In the genomic region with DNA sequence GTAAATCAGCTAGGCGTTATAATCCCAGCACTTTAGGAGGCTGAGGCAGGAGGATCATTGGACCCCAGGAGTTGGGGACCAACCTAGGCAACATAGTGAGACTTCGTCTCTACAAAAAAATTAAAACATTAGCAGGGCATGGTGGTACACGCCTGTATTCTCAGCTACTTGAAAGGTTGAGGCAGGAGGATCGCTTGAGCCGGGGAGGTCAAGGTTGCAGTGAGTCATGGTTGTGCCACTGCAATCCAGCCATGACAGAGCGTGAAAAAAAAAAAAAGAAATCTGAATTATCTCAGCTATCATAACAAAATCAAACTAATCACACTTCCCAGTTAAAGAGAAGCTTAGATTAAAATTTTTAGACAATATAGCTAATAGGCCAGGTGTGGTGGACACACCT, we compare ENCODE assay signal across 17 cellular contexts. TPM values are rescaled to one million over a fixed set of nuclear protein-coding genes. Genes with fewer than 3 reads are reported as not detected.
DNase-seq lines count a peak whose midpoint lies in the region; ATAC-seq and TF ChIP-seq lines count a peak whose summit lies in the region.
"Had no signal": no experiment of that assay in that cellular context is flagged by ENCODE, and none has a peak within 500 bp of the region (broad histone marks: within the 10 kb centered on the region; RNA-seq: fewer than 3 reads in every experiment).

No MANE protein-coding gene starts in this region.

- peaks cover 3% of the 10 kb centered on the region for H3K4me1 ChIP-seq in mesenchymal stem cell (ENCODE audit: control insufficient read depth, insufficient read depth, low read depth, low read length)
- no peaks in the 10 kb centered on the region for H3K4me1 ChIP-seq in neural progenitor cell
- H3K4me1 ChIP-seq: BE2C had no signal

- H3K23ac ChIP-seq in mesenchymal stem cell (ENCODE audit: low read length in 2 of 2), result no peak overlapping the region

- peaks cover 4% of the 10 kb centered on the region for H3K4me1 Mint-ChIP-seq in activated naive CD8-positive, alpha-beta T cell treated with anti-CD3 and anti-CD28 coated beads for 36 hours
- H3K4me1 Mint-ChIP-seq in activated naive CD8-positive, alpha-beta T cell treated with anti-CD3 and anti-CD28 coated beads, Interleukin-2, amount 50 U/mL, for 24 hours, result peaks cover 2% of the 10 kb centered on the region
- peaks cover 4% of the 10 kb centered on the region for H3K4me1 Mint-ChIP-seq in chondrocyte (ENCODE audit: low read depth)
- H3K4me1 Mint-ChIP-seq in neural progenitor cell, result no peaks in the 10 kb centered on the region

- no peaks in the 10 kb centered on the region for H3K9me3 Mint-ChIP-seq in activated naive CD8-positive, alpha-beta T cell treated with anti-CD3 and anti-CD28 coated beads for 36 hours
- no peaks in the 10 kb centered on the region for H3K9me3 Mint-ChIP-seq in activated naive CD8-positive, alpha-beta T cell treated with anti-CD3 and anti-CD28 coated beads, Interleukin-2, amount 50 U/mL, for 24 hours
- H3K9me3 Mint-ChIP-seq in chondrocyte (ENCODE audit: low read depth) (no peaks in the 10 kb centered on the region), neural progenitor cell (no peaks in the 10 kb centered on the region)
- H3K9me3 Mint-ChIP-seq: CD4-positive, alpha-beta memory T cell; IgD-negative memory B cell had no signal

- H3K27me3 Mint-ChIP-seq in activated naive CD8-positive, alpha-beta T cell treated with anti-CD3 and anti-CD28 coated beads for 36 hours, result no peaks in the 10 kb centered on the region
- H3K27me3 Mint-ChIP-seq in activated naive CD8-positive, alpha-beta T cell treated with anti-CD3 and anti-CD28 coated beads, Interleukin-2, amount 50 U/mL, for 24 hours, result no peaks in the 10 kb centered on the region
- H3K27me3 Mint-ChIP-seq in chondrocyte (ENCODE audit: low read depth) (no peaks in the 10 kb centered on the region), neural progenitor cell (ENCODE audit: insufficient read depth, low read depth) (no peaks in the 10 kb centered on the region)
- H3K27me3 Mint-ChIP-seq: CD4-positive, alpha-beta memory T cell; IgD-negative memory B cell had no signal

- H3K79me2 ChIP-seq in neural progenitor cell (ENCODE audit: low read depth), result peaks cover 3% of the 10 kb centered on the region

- peaks cover 37% of the 10 kb centered on the region for H3K36me3 Mint-ChIP-seq in activated naive CD8-positive, alpha-beta T cell treated with anti-CD3 and anti-CD28 coated beads for 36 hours
- H3K36me3 Mint-ChIP-seq in activated naive CD8-positive, alpha-beta T cell treated with anti-CD3 and anti-CD28 coated beads, Interleukin-2, amount 50 U/mL, for 24 hours (ENCODE audit: low read depth), result peaks cover 50% of the 10 kb centered on the region
- peaks cover 8% of the 10 kb centered on the region for H3K36me3 Mint-ChIP-seq in chondrocyte (ENCODE audit: low read depth)
- H3K36me3 Mint-ChIP-seq in neural progenitor cell, result peaks cover 24% of the 10 kb centered on the region

- H3K27me3 ChIP-seq in mesenchymal stem cell (ENCODE audit: control insufficient read depth in 1 of 2, insufficient read depth in 1 of 2, low read length in 2 of 2), result no peaks in the 10 kb centered on the region
- no peaks in the 10 kb centered on the region for H3K27me3 ChIP-seq in neural progenitor cell
- H3K27me3 ChIP-seq: BE2C had no signal

- H3K4me2 ChIP-seq in mesenchymal stem cell (ENCODE audit: low read length, poor library complexity, severe bottlenecking) (no peak overlapping the region), neural progenitor cell (no peak overlapping the region)

- ATAC-seq in activated naive CD8-positive, alpha-beta T cell treated with anti-CD3 and anti-CD28 coated beads, Interleukin-2, amount 50 U/mL, for 24 hours, result no peak
- ATAC-seq in GM21423 (IDR thresholded peaks at IDR 0.05; ENCODE audit: unreplicated experiment), result no peak
- ATAC-seq: HCT116 had no signal

- H3K9ac ChIP-seq in mesenchymal stem cell (ENCODE audit: low read length) (no peak overlapping the region), neural progenitor cell (no peak overlapping the region)

- peaks cover 0 to 62% of the 10 kb centered on the region in 2 experiments for H3K36me3 ChIP-seq in mesenchymal stem cell (ENCODE audit: control insufficient read depth in 1 of 2, insufficient read depth in 2 of 2, low read depth in 1 of 2, low read length in 2 of 2)
- H3K36me3 ChIP-seq in neural progenitor cell, result peaks cover 32% of the 10 kb centered on the region

- no peak overlapping the region for H2AK5ac ChIP-seq in mesenchymal stem cell (ENCODE audit: low read length, severe bottlenecking)

- peak overlapping the region; percentile 69 for H3K27ac ChIP-seq in mesenchymal stem cell (ENCODE audit: low read length, poor library complexity, severe bottlenecking)
- no peak overlapping the region for H3K27ac ChIP-seq in neural progenitor cell
- H3K27ac ChIP-seq: C4-2B had no signal

- H2BK15ac ChIP-seq in mesenchymal stem cell (ENCODE audit: low read depth, poor library complexity, severe bottlenecking), result no peak overlapping the region

- no peaks in the 10 kb centered on the region for H4K20me1 ChIP-seq in neural progenitor cell (ENCODE audit: low read depth)

- H2AFZ ChIP-seq in mesenchymal stem cell (ENCODE audit: low read depth, low read length), result no peak overlapping the region
- H2AFZ ChIP-seq in neural progenitor cell (replicated peaks), result no peak overlapping the region

- no peak overlapping the region for H4K8ac ChIP-seq in mesenchymal stem cell (ENCODE audit: low read length)

- no peaks in the 10 kb centered on the region for H3F3A ChIP-seq in neural progenitor cell (ENCODE audit: low read depth)

- H3K9me3 ChIP-seq in mesenchymal stem cell (ENCODE audit: control insufficient read depth, low read length) (no peaks in the 10 kb centered on the region), neural progenitor cell (ENCODE audit: low read depth) (no peaks in the 10 kb centered on the region)
- H3K9me3 ChIP-seq: BE2C had no signal

- no peak overlapping the region for H2BK120ac ChIP-seq in mesenchymal stem cell (ENCODE audit: low read depth, low read length)

- H3K4ac ChIP-seq in mesenchymal stem cell (ENCODE audit: low read depth in 1 of 2, low read length in 2 of 2), result no peak overlapping the region

- no peak overlapping the region for H3K18ac ChIP-seq in mesenchymal stem cell (ENCODE audit: low read depth in 1 of 2, low read length in 2 of 2)

- H4K91ac ChIP-seq in mesenchymal stem cell (ENCODE audit: low read length), result no peak overlapping the region

- WGBS in mesenchymal stem cell, result 87% methylated on average over 5 of the region's 6 CpGs

- TF ChIP-seq CTCF in chondrocyte (IDR thresholded peaks at IDR 0.05) (no peak), neural progenitor cell (IDR thresholded peaks at IDR 0.05) (no peak)

- H3K14ac ChIP-seq in mesenchymal stem cell (ENCODE audit: low read length in 2 of 2), result no peak overlapping the region

- no peak for DNase-seq in activated naive CD8-positive, alpha-beta T cell treated with anti-CD3 and anti-CD28 coated beads for 36 hours
- DNase-seq in activated naive CD8-positive, alpha-beta T cell treated with anti-CD3 and anti-CD28 coated beads, Interleukin-2, amount 50 U/mL, for 24 hours, result no peak
- peak; percentile 25 for DNase-seq in HK-2 (ENCODE audit: unreplicated experiment)
- DNase-seq in chondrocyte (ENCODE audit: low spot score), result no peak
- DNase-seq in mesenchymal stem cell, result peak; percentile 51
- DNase-seq in neural progenitor cell (ENCODE audit: low spot score), result no peak
- DNase-seq in stimulated activated CD4-positive, alpha-beta T cell treated with anti-CD3 and anti-CD28 coated beads, Interleukin-15, amount 100 ng/mL, for 24 hours, result no peak
- DNase-seq: 8988T; BE2C; CD4-positive, alpha-beta memory T cell; DMS153; DMS79 treated with DMSO at 0.1 percent for 48 hours; EL had no signal

- no peak overlapping the region for H3K4me3 ChIP-seq in mesenchymal stem cell (ENCODE audit: insufficient read depth in 1 of 2, low read depth in 1 of 2, low read length in 2 of 2)
- H3K4me3 ChIP-seq in neural progenitor cell, result no peak overlapping the region

- H2BK5ac ChIP-seq in mesenchymal stem cell (ENCODE audit: low read depth, low read length, poor library complexity, severe bottlenecking), result no peak overlapping the region

- no peak overlapping the region for H2BK12ac ChIP-seq in mesenchymal stem cell (ENCODE audit: low read length in 2 of 2)

- peaks cover 12% of the 10 kb centered on the region for H3K79me1 ChIP-seq in mesenchymal stem cell (replicated peaks; ENCODE audit: low read length, poor library complexity, severe bottlenecking)

- peak overlapping the region; percentile 57 for H3K27ac Mint-ChIP-seq in activated naive CD8-positive, alpha-beta T cell treated with anti-CD3 and anti-CD28 coated beads for 36 hours
- H3K27ac Mint-ChIP-seq in activated naive CD8-positive, alpha-beta T cell treated with anti-CD3 and anti-CD28 coated beads, Interleukin-2, amount 50 U/mL, for 24 hours, result no peak overlapping the region
- H3K27ac Mint-ChIP-seq in chondrocyte (ENCODE audit: unreplicated experiment) (peak overlapping the region; percentile 83), neural progenitor cell (no peak overlapping the region)
- H3K27ac Mint-ChIP-seq: IgD-negative memory B cell had no signal

- no peak overlapping the region for H3K4me3 Mint-ChIP-seq in activated naive CD8-positive, alpha-beta T cell treated with anti-CD3 and anti-CD28 coated beads for 36 hours
- no peak overlapping the region for H3K4me3 Mint-ChIP-seq in activated naive CD8-positive, alpha-beta T cell treated with anti-CD3 and anti-CD28 coated beads, Interleukin-2, amount 50 U/mL, for 24 hours
- no peak overlapping the region for H3K4me3 Mint-ChIP-seq in chondrocyte (ENCODE audit: unreplicated experiment)
- no peak overlapping the region for H3K4me3 Mint-ChIP-seq in neural progenitor cell
- H3K4me3 Mint-ChIP-seq: CD4-positive, alpha-beta memory T cell had no signal

RNA-seq across cellular contexts. Expression of a gene that starts 35.3 kb away (rescaled TPM):
- 10 to 100 TPM; 49.2 to 49.6 TPM for total RNA-seq in activated naive CD8-positive, alpha-beta T cell treated with anti-CD3 and anti-CD28 coated beads for 36 hours
- 50.6 to 55.3 TPM (median 54.9 TPM) in 3 replicates for total RNA-seq in chondrocyte
- 34.7 TPM for polyA plus RNA-seq in mesenchymal stem cell (2013, experiment 1 of 2)
- polyA plus RNA-seq in mesenchymal stem cell (2013, experiment 2 of 2), result 37.4 TPM
- 47.8 and 63.2 TPM in 2 replicates for total RNA-seq in neural progenitor cell (ENCODE audit: low replicate concordance)

Comparison
In these comparisons a context has a peak if more than half of its experiments do, and no peak if none do; other contexts are left out.
1. H3K27ac Mint-ChIP-seq: peak in activated naive CD8-positive, alpha-beta T cell treated with anti-CD3 and anti-CD28 coated beads for 36 hours (single experiment) and chondrocyte (single experiment); none in activated naive CD8-positive, alpha-beta T cell treated with anti-CD3 and anti-CD28 coated beads, Interleukin-2, amount 50 U/mL, for 24 hours (single experiment) and neural progenitor cell (single experiment).
2. DNase-seq: peak in HK-2 (single experiment) and mesenchymal stem cell (single experiment); none in activated naive CD8-positive, alpha-beta T cell treated with anti-CD3 and anti-CD28 coated beads for 36 hours (single experiment), activated naive CD8-positive, alpha-beta T cell treated with anti-CD3 and anti-CD28 coated beads, Interleukin-2, amount 50 U/mL, for 24 hours (single experiment), chondrocyte (single experiment), neural progenitor cell (single experiment) and stimulated activated CD4-positive, alpha-beta T cell treated with anti-CD3 and anti-CD28 coated beads, Interleukin-15, amount 100 ng/mL, for 24 hours (single experiment).